28 cellular contexts compared by ENCODE assay signal in genomic region chr9:105171589-105171988, GRCh38.
"Had no signal": no experiment of that assay in that cellular context is flagged by ENCODE, and none has a peak within 500 bp of the region (broad histone marks: within the 10 kb centered on the region; RNA-seq: fewer than 3 reads in every experiment).

No MANE protein-coding gene starts in this region.

- H3K36me3 ChIP-seq: brain microvascular endothelial cell, Peyer's patch, WERI-Rb-1 had no signal

- H3K27me3 ChIP-seq: brain microvascular endothelial cell, Peyer's patch had no signal

- H3K9me3 ChIP-seq: Peyer's patch had no signal

- H3K9me3 Mint-ChIP-seq: activated CD4-positive, alpha-beta T cell treated with anti-CD3 and anti-CD28 coated beads, Interleukin-2, amount 10 ng/mL, durations not matched to agents 24 days and 14 days; activated CD8-positive, alpha-beta T cell treated with anti-CD3 and anti-CD28 coated beads for 36 hours; activated naive CD8-positive, alpha-beta T cell treated with anti-CD3 and anti-CD28 coated beads for 36 hours; activated T-cell treated with anti-CD3 and anti-CD28 coated beads, Interleukin-2, amount 50 U/mL, for 72 hours; activated T-helper 17 cell treated with anti-CD3 and anti-CD28 coated beads, Interleukin-2, amount 50 U/mL, for 72 hours had no signal

- H3K4me1 ChIP-seq: Peyer's patch had no signal

- H3K4me3 Mint-ChIP-seq: activated CD4-positive, alpha-beta T cell treated with anti-CD3 and anti-CD28 coated beads, Interleukin-2, amount 10 ng/mL, durations not matched to agents 24 days and 14 days; activated CD8-positive, alpha-beta T cell treated with anti-CD3 and anti-CD28 coated beads for 36 hours; activated naive CD8-positive, alpha-beta T cell treated with anti-CD3 and anti-CD28 coated beads for 36 hours; activated T-cell treated with anti-CD3 and anti-CD28 coated beads, Interleukin-2, amount 50 U/mL, for 72 hours; activated T-helper 17 cell treated with anti-CD3 and anti-CD28 coated beads, Interleukin-2, amount 50 U/mL, for 72 hours had no signal

- H3K4me1 Mint-ChIP-seq: activated CD4-positive, alpha-beta T cell treated with anti-CD3 and anti-CD28 coated beads, Interleukin-2, amount 10 ng/mL, durations not matched to agents 24 days and 14 days; activated naive CD8-positive, alpha-beta T cell treated with anti-CD3 and anti-CD28 coated beads for 36 hours; activated T-helper 17 cell treated with anti-CD3 and anti-CD28 coated beads, Interleukin-2, amount 50 U/mL, for 72 hours had no signal

- H3K27ac ChIP-seq: brain microvascular endothelial cell, Peyer's patch, WERI-Rb-1 had no signal

- DNase-seq: activated CD4-positive, alpha-beta T cell treated with anti-CD3 and anti-CD28 coated beads, Interleukin-2, amount 10 ng/mL, durations not matched to agents 24 days and 14 days; activated CD4-positive, alpha-beta T cell treated with anti-CD3 and anti-CD28 coated beads, Interleukin-2, amount 50 U/mL, for 4 hours; activated CD8-positive, alpha-beta T cell treated with anti-CD3 and anti-CD28 coated beads for 36 hours; activated effector memory CD4-positive, alpha-beta T cell treated with anti-CD3 and anti-CD28 coated beads, Interleukin-2, amount 50 U/mL, for 16 hours; activated naive CD4-positive, alpha-beta T cell; activated naive CD4-positive, alpha-beta T cell treated with anti-CD3 and anti-CD28 coated beads, Interleukin-2, amount 50 U/mL, for 16 hours; activated naive CD8-positive, alpha-beta T cell treated with anti-CD3 and anti-CD28 coated beads for 36 hours; activated T-cell treated with anti-CD3 and anti-CD28 coated beads, Interleukin-2, amount 50 U/mL, for 1 hour; activated T-cell treated with anti-CD3 and anti-CD28 coated beads, Interleukin-2, amount 50 U/mL, for 72 hours; amniotic stem cell; aorta; brain microvascular endothelial cell; central memory CD4-positive, alpha-beta T cell; NCI-H1105; NCI-H1436; NCI-H1694 treated with DMSO at 0.1 percent for 48 hours; NCI-H2029; NCI-H345; NCI-H510A; NCI-H526; NCI-H748 treated with DMSO at 0.1 percent for 48 hours; NK-92 treated with Interleukin-12 subunit alpha and Interleukin-12 subunit beta, amount 100 ng/mL, for 24 hours; PC-3; Peyer's patch; RPMI8226; T1000; WERI-Rb-1 had no signal

- H3K27me3 Mint-ChIP-seq: activated CD8-positive, alpha-beta T cell treated with anti-CD3 and anti-CD28 coated beads for 36 hours; activated naive CD8-positive, alpha-beta T cell treated with anti-CD3 and anti-CD28 coated beads for 36 hours had no signal

- H3K36me3 Mint-ChIP-seq: activated naive CD8-positive, alpha-beta T cell treated with anti-CD3 and anti-CD28 coated beads for 36 hours had no signal

- H3K4me3 ChIP-seq: Peyer's patch had no signal

- H3K27ac Mint-ChIP-seq: activated CD4-positive, alpha-beta T cell treated with anti-CD3 and anti-CD28 coated beads, Interleukin-2, amount 10 ng/mL, durations not matched to agents 24 days and 14 days; activated CD8-positive, alpha-beta T cell treated with anti-CD3 and anti-CD28 coated beads for 36 hours; activated naive CD8-positive, alpha-beta T cell treated with anti-CD3 and anti-CD28 coated beads for 36 hours; activated T-cell treated with anti-CD3 and anti-CD28 coated beads, Interleukin-2, amount 50 U/mL, for 72 hours; activated T-helper 17 cell treated with anti-CD3 and anti-CD28 coated beads, Interleukin-2, amount 50 U/mL, for 72 hours had no signal
